In genomic region chr10:69345890-69346474, GRCh38 we compare ENCODE assay signal across 12 cellular contexts.
DNase-seq lines count a peak whose midpoint lies in the region; ATAC-seq, FAIRE-seq and TF ChIP-seq lines count a peak whose summit lies in the region.
"Had no signal": no experiment of that assay in that cellular context is flagged by ENCODE, and none has a peak within 500 bp of the region (broad histone marks: within the 10 kb centered on the region; RNA-seq: fewer than 3 reads in every experiment).

No MANE protein-coding gene starts in this region.

- peaks cover 4 to 80% of the 10 kb centered on the region in 2 experiments; a peak in 2 of 4 replicates for H3K79me2 ChIP-seq in H1 (ENCODE audit: control insufficient read depth in 1 of 2, insufficient read depth in 2 of 2, low read length in 2 of 2)
- H3K79me2 ChIP-seq in parathyroid adenoma = peaks cover 50% of the 10 kb centered on the region
- peaks cover 70% of the 10 kb centered on the region for H3K79me2 ChIP-seq in SK-N-SH (ENCODE audit: insufficient read depth)

- peak overlapping the region; percentile 49 for H3K4ac ChIP-seq in H1 (replicated peaks; ENCODE audit: insufficient read length, low read depth, low read length)

- TF ChIP-seq CTCF in CD8-positive, alpha-beta T cell (IDR thresholded peaks at IDR 0.05) = no peak
- TF ChIP-seq CTCF in H1 (IDR thresholded peaks at IDR 0.05; ENCODE audit: control extremely low read depth in 1 of 3, insufficient read depth in 1 of 3, low read depth in 1 of 3, low read length in 3 of 3) (no peak), parathyroid adenoma (IDR thresholded peaks at IDR 0.05) (no peak), SK-N-SH (IDR thresholded peaks at IDR 0.05) (no peak)

- H3K36me3 Mint-ChIP-seq in CD8-positive, alpha-beta T cell = peaks cover 38% of the 10 kb centered on the region

- H3K36me3 ChIP-seq in CD8-positive, alpha-beta T cell (ENCODE audit: insufficient read depth, low read length) = no peaks in the 10 kb centered on the region
- H3K36me3 ChIP-seq in H1 (ENCODE audit: control insufficient read depth in 2 of 4, insufficient read depth in 4 of 4, low read length in 3 of 4) (peaks cover 0 to 7% (median 4%) of the 10 kb centered on the region in 4 experiments; a peak in 5 of 8 replicates), parathyroid adenoma (ENCODE audit: control insufficient read depth, insufficient read depth, low read length) (no peaks in the 10 kb centered on the region), SK-N-SH (replicated peaks in 1 of 2; ENCODE audit: control insufficient read depth in 1 of 2, insufficient read depth in 2 of 2, low read length in 1 of 2) (peaks cover 0 to 10% of the 10 kb centered on the region in 2 experiments)

- H3K9me3 ChIP-seq in CD8-positive, alpha-beta T cell (ENCODE audit: low read length) = no peaks in the 10 kb centered on the region
- H3K9me3 ChIP-seq in H1 (ENCODE audit: insufficient read depth in 2 of 2, low read depth in 1 of 2, low read length in 1 of 2) = no peaks in the 10 kb centered on the region; a peak in 1 of 4 replicates
- no peaks in the 10 kb centered on the region for H3K9me3 ChIP-seq in parathyroid adenoma (ENCODE audit: control insufficient read depth, low read length)
- H3K9me3 ChIP-seq in SK-N-SH = no peaks in the 10 kb centered on the region
- H3K9me3 ChIP-seq: body of pancreas had no signal

- H3K9ac ChIP-seq in H1 (replicated peaks in 1 of 4; ENCODE audit: extremely low read depth in 1 of 4, low read depth in 3 of 4, low read length in 3 of 4) (no peak overlapping the region), parathyroid adenoma (no peak overlapping the region), SK-N-SH (no peak overlapping the region)

- H3K18ac ChIP-seq in H1 (ENCODE audit: extremely low read depth, low read length) = peak overlapping the region; percentile 53; the same call in 1 of the 2 replicates

- no peak overlapping the region for H3K4me3 ChIP-seq in CD8-positive, alpha-beta T cell (ENCODE audit: low read depth, low read length)
- H3K4me3 ChIP-seq in H1 (ENCODE audit: extremely low read depth in 1 of 4, insufficient read depth in 2 of 4, low read depth in 3 of 4, low read length in 4 of 4) (no peak overlapping the region; a peak in 1 of 8 replicates), parathyroid adenoma (ENCODE audit: low read depth, low read length) (no peak overlapping the region), SK-N-SH (ENCODE audit: low read depth in 2 of 2, low read length in 1 of 2) (no peak overlapping the region)
- H3K4me3 ChIP-seq: body of pancreas, lung had no signal

- ATAC-seq in CD8-positive, alpha-beta T cell = no peak
- ATAC-seq in HG02610 (IDR thresholded peaks at IDR 0.05; ENCODE audit: unreplicated experiment) (no peak), GM18498 (IDR thresholded peaks at IDR 0.05; ENCODE audit: unreplicated experiment) (no peak)
- ATAC-seq in activated CD4-positive, CD25-positive, alpha-beta regulatory T cell treated with anti-CD3 and anti-CD28 coated beads, Interleukin-2, amount 50 U/mL, for 24 hours = no peak
- ATAC-seq: sciatic nerve had no signal

- no peak overlapping the region for H3K23ac ChIP-seq in H1 (ENCODE audit: insufficient read length)

- no peak for DNase-seq in CD8-positive, alpha-beta T cell
- DNase-seq in NCI-H69 (lab: John Stamatoyannopoulos, UW) = peak; percentile 25
- no peak for DNase-seq in H1 (ENCODE audit: low read depth in 1 of 2, low spot score in 2 of 2)
- no peak for DNase-seq in SK-N-SH
- DNase-seq: KG1 had no signal

- no peak overlapping the region for H4K91ac ChIP-seq in H1 (replicated peaks; ENCODE audit: insufficient read length, low read length)

- H2BK12ac ChIP-seq in H1 (ENCODE audit: low read depth, low read length) = peak overlapping the region; percentile 86; the same call in 1 of the 2 replicates

- H3K4me2 ChIP-seq in H1 (ENCODE audit: insufficient read depth in 1 of 2, low read depth in 2 of 2, low read length in 2 of 2) (0 out of 4 replicates have a peak overlapping the region, but pooled peaks of 1 of the 2 experiments have one; percentile 12), parathyroid adenoma (ENCODE audit: low read length) (no peak overlapping the region), SK-N-SH (no peak overlapping the region)

- no peak for TF ChIP-seq EP300 in H1 (IDR thresholded peaks at IDR 0.05; ENCODE audit: borderline replicate concordance in 1 of 2, low read depth in 2 of 2, low read length in 2 of 2)
- TF ChIP-seq EP300 in SK-N-SH (IDR thresholded peaks at IDR 0.05; ENCODE audit: borderline replicate concordance in 1 of 2, low read depth in 1 of 2, low read length in 1 of 2) = no peak

- peaks cover 22% of the 10 kb centered on the region for H3F3A ChIP-seq in SK-N-SH (replicated peaks; ENCODE audit: insufficient read depth)

- H2BK5ac ChIP-seq in H1 (ENCODE audit: low read depth, low read length) = peak overlapping the region; percentile 94

- 0 out of 2 replicates have a peak overlapping the region, but pooled peaks have one; percentile 90 for H2AK5ac ChIP-seq in H1 (ENCODE audit: low read depth, low read length)

- H3K79me1 ChIP-seq in H1 (ENCODE audit: low read depth, low read length) = peaks cover 13% of the 10 kb centered on the region; the same call in 1 of the 2 replicates

- no peaks in the 10 kb centered on the region for H3K27me3 Mint-ChIP-seq in CD8-positive, alpha-beta T cell (ENCODE audit: low read depth)

- no peaks in the 10 kb centered on the region for H3K9me2 ChIP-seq in SK-N-SH

- no peak overlapping the region for H3K14ac ChIP-seq in H1 (ENCODE audit: insufficient read length)

- no peak for FAIRE-seq in H1 (lab: Jason Lieb, UNC)

- H3K4me3 Mint-ChIP-seq in CD8-positive, alpha-beta T cell = peak overlapping the region; percentile 23

- TF ChIP-seq POLR2A in H1 (IDR thresholded peaks at IDR 0.05; ENCODE audit: control extremely low read depth in 1 of 2, low read depth in 2 of 2, low read length in 2 of 2) = no peak

- no peak overlapping the region for H4K5ac ChIP-seq in H1 (ENCODE audit: insufficient read length, low read depth, low read length)

- TF ChIP-seq RAD21 in H1 (IDR thresholded peaks at IDR 0.05 in 1 of 2, conservative IDR thresholded peaks at IDR 0.05 in 1 of 2; ENCODE audit: low read depth in 2 of 2, low read length in 2 of 2) (no peak), SK-N-SH (IDR thresholded peaks at IDR 0.05; ENCODE audit: low read length) (no peak)

- intact Hi-C loops in CD8-positive, alpha-beta T cell (cut with DNase I, micrococcal nuclease) = loop anchor here in 1 of 2 experiments (1.0 kb wide), 2 partner anchors 13 to 29 kb away; no protein-coding TSS in a partner anchor

- no peaks in the 10 kb centered on the region for H3K23me2 ChIP-seq in H1 (ENCODE audit: low read depth, low read length)

- H2BK120ac ChIP-seq in H1 (replicated peaks; ENCODE audit: low read depth, low read length) = no peak overlapping the region

- H2BK20ac ChIP-seq in H1 (ENCODE audit: low read length) = no peak overlapping the region

- no peak overlapping the region for H2BK15ac ChIP-seq in H1 (ENCODE audit: low read length)

- peak overlapping the region; percentile 8 for H3K27ac ChIP-seq in CD8-positive, alpha-beta T cell (ENCODE audit: low read depth, low read length)
- H3K27ac ChIP-seq in H1 (ENCODE audit: low read depth, low read length) = no peak overlapping the region
- peak overlapping the region; percentile 70 for H3K27ac ChIP-seq in parathyroid adenoma
- no peak overlapping the region; a peak in 1 of 4 replicates for H3K27ac ChIP-seq in SK-N-SH (ENCODE audit: low read depth in 2 of 2, low read length in 1 of 2)

- H3K56ac ChIP-seq in H1 (replicated peaks; ENCODE audit: insufficient read length, low read depth, low read length) = no peak overlapping the region

- peak overlapping the region; percentile 4; the same call in 1 of the 2 replicates for H4K8ac ChIP-seq in H1 (ENCODE audit: extremely low read depth, insufficient read depth, low read length)

- no peaks in the 10 kb centered on the region for H3K9me3 Mint-ChIP-seq in CD8-positive, alpha-beta T cell

- 71% methylated on average over 8 of the region's 8 CpGs; no CpG with 5 or more reads in 1 of the 2 experiments for WGBS in H1 (ENCODE audit: extremely low coverage in 1 of 2, insufficient coverage in 1 of 2, insufficient read length in 1 of 2, insufficient replicate concordance in 2 of 2, low coverage in 1 of 2, low lambda C conversion rate in 2 of 2, missing lambda C conversion rate in 1 of 2), 2 experiments
- 84% methylated on average over 8 of the region's 8 CpGs for WGBS in SK-N-SH (ENCODE audit: low lambda C conversion rate)

- peak overlapping the region; percentile 93 for H3K27ac Mint-ChIP-seq in CD8-positive, alpha-beta T cell

- H2AFZ ChIP-seq in H1 (ENCODE audit: low read length) = no peak overlapping the region
- H2AFZ ChIP-seq in parathyroid adenoma = peak overlapping the region; percentile 43
- H2AFZ ChIP-seq in SK-N-SH (ENCODE audit: low read depth) = no peak overlapping the region

- CTCF ChIA-PET in CD8-positive, alpha-beta T cell (lab: Charles Lee) = no interaction called here
- CTCF ChIA-PET in H1 (lab: Charles Lee; ENCODE audit: partially characterized antibody) = interaction anchor here (0.8 to 1.3 kb wide), 6 partner anchors 8 to 35 kb away, joined by 3 to 6 read pairs (median 4); no protein-coding TSS in a partner anchor
- CTCF ChIA-PET in SK-N-SH (lab: Yijun Ruan, JAX) = no interaction called here

- H3K4me1 ChIP-seq in CD8-positive, alpha-beta T cell (ENCODE audit: insufficient read depth, low read length) = peaks cover 62% of the 10 kb centered on the region
- H3K4me1 ChIP-seq in H1 (replicated peaks in 1 of 4; ENCODE audit: control insufficient read depth in 3 of 4, insufficient read depth in 4 of 4, low read length in 3 of 4) = peaks cover 12 to 24% (median 21%) of the 10 kb centered on the region in 4 experiments
- peaks cover 24% of the 10 kb centered on the region for H3K4me1 ChIP-seq in parathyroid adenoma
- peaks cover 14 to 31% of the 10 kb centered on the region in 2 experiments for H3K4me1 ChIP-seq in SK-N-SH (ENCODE audit: control insufficient read depth in 1 of 2, insufficient read depth in 2 of 2, low read depth in 1 of 2, low read length in 1 of 2)

- POLR2A ChIA-PET in CD8-positive, alpha-beta T cell (lab: Charles Lee) = interaction anchor here (1.1 to 1.5 kb wide), 2 partner anchors 8 to 17 kb away, joined by 3 to 6 read pairs; no protein-coding TSS in a partner anchor
- POLR2A ChIA-PET in H1 (lab: Charles Lee; ENCODE audit: partially characterized antibody) (interaction anchor here (0.9 kb wide), 1 partner anchor 11 kb away, joined by 4 read pairs; no protein-coding TSS in a partner anchor), SK-N-SH (lab: Yijun Ruan, JAX) (no interaction called here)

- no peaks in the 10 kb centered on the region for H4K20me1 ChIP-seq in H1 (replicated peaks in 1 of 2; ENCODE audit: control insufficient read depth in 1 of 2, insufficient read depth in 2 of 2, low read length in 2 of 2)
- H4K20me1 ChIP-seq in SK-N-SH (ENCODE audit: insufficient read depth) = peaks cover 8% of the 10 kb centered on the region; the same call in 1 of the 2 replicates

- H3K4me1 Mint-ChIP-seq in CD8-positive, alpha-beta T cell (ENCODE audit: low read depth) = peaks cover 78% of the 10 kb centered on the region

- H3K27me3 ChIP-seq in CD8-positive, alpha-beta T cell (ENCODE audit: insufficient read depth, low read length) = no peaks in the 10 kb centered on the region
- H3K27me3 ChIP-seq in H1 (replicated peaks in 1 of 4; ENCODE audit: control insufficient read depth in 3 of 4, extremely low read depth in 1 of 4, insufficient read depth in 3 of 4, low read length in 3 of 4) (no peaks in the 10 kb centered on the region), parathyroid adenoma (ENCODE audit: control insufficient read depth, insufficient read depth, low read length) (no peaks in the 10 kb centered on the region), SK-N-SH (ENCODE audit: insufficient read depth) (no peaks in the 10 kb centered on the region)
- H3K27me3 ChIP-seq: body of pancreas had no signal

Comparison
In these comparisons a context has a peak if more than half of its experiments do, and no peak if none do; other contexts are left out.
1. H3K27ac ChIP-seq: peak in CD8-positive, alpha-beta T cell (single experiment) and parathyroid adenoma (single experiment); none in H1 (single experiment) and SK-N-SH (0 of 2).